In genomic region chr3:180296971-180297370, GRCh38 we compare ENCODE assay signal across 25 cellular contexts.
"Had no signal": no experiment of that assay in that cellular context is flagged by ENCODE, and none has a peak within 500 bp of the region (broad histone marks: within the 10 kb centered on the region; RNA-seq: fewer than 3 reads in every experiment).

No MANE protein-coding gene starts in this region.

- H3K36me3 ChIP-seq: esophagus muscularis mucosa, gastroesophageal sphincter, heart right ventricle, left lung, lower lobe of right lung had no signal

- H3K9me3 Mint-ChIP-seq: mesothelial cell of epicardium had no signal

- H3K4me1 Mint-ChIP-seq: naive B cell had no signal

- H3K4me1 ChIP-seq: esophagus muscularis mucosa, foreskin keratinocyte, gastroesophageal sphincter, heart right ventricle, left lung, lower lobe of right lung had no signal

- H3K9me3 ChIP-seq: esophagus muscularis mucosa, gastroesophageal sphincter, heart right ventricle, left lung, lower lobe of right lung, mucosa of descending colon had no signal

- H3K4me3 ChIP-seq: coronary artery, dorsolateral prefrontal cortex, esophagus muscularis mucosa, gastroesophageal sphincter, heart right ventricle, left lung, lower lobe of right lung, mucosa of descending colon had no signal

- FAIRE-seq: colon, endothelial cell of umbilical vein, frontal cortex, islet of Langerhans, keratinocyte had no signal

- H3K4me3 Mint-ChIP-seq: mesothelial cell of epicardium, naive B cell had no signal

- H3K27me3 Mint-ChIP-seq: naive B cell had no signal

- H3K36me3 Mint-ChIP-seq: mesothelial cell of epicardium, naive B cell had no signal

- ATAC-seq: foreskin keratinocyte, gastroesophageal sphincter, heart right ventricle, left cardiac atrium, left lung, left ventricle myocardium superior, lower lobe of right lung, mucosa of descending colon had no signal

- H3K27me3 ChIP-seq: dorsolateral prefrontal cortex, esophagus muscularis mucosa, foreskin keratinocyte, gastroesophageal sphincter, heart right ventricle, left lung had no signal

- H3K27ac ChIP-seq: coronary artery, dorsolateral prefrontal cortex, esophagus muscularis mucosa, foreskin keratinocyte, gastroesophageal sphincter, heart right ventricle, left lung, lower lobe of right lung had no signal

- DNase-seq: dermis blood vessel endothelial cell; dorsolateral prefrontal cortex; effector CD4-positive, alpha-beta T cell; effector memory CD4-positive, alpha-beta T cell; foreskin keratinocyte; glutamatergic neuron; head of caudate nucleus; heart right ventricle; hippocampal formation; left cardiac atrium; left lung; left ventricle myocardium superior; lower lobe of right lung; mesenchymal stem cell; mucosa of descending colon; naive B cell had no signal

- H3K27ac Mint-ChIP-seq: mesothelial cell of epicardium, naive B cell had no signal
